Comparison of ENCODE assay signal across 8 cellular contexts in the genomic region with DNA sequence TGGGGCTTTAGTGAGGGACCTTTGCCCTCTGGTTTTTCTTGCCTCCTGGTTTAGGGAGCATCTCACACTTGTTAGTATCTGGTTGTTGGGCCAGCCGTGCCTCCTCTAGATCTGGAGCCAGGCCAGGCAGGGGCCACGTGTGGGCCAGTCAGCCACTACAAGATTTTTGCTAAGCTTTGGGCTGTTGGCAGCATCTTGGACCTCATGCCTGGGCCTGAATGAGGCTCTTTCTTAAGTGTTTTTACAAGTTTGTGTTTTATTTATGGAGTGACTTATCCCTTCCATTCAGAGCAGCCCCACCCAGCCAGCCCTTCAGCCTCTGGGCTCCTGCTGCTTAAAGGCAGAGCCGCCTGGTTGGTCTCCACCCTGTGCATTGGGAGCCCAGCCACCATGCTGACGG. TPM values are rescaled to one million over a fixed set of nuclear protein-coding genes. Genes with fewer than 3 reads are reported as not detected.
A peak's percentile ranks its signal among the peaks of the same experiment; 100 is the strongest.
DNase-seq lines count a peak whose midpoint lies in the region; ATAC-seq and TF ChIP-seq lines count a peak whose summit lies in the region.

No MANE protein-coding gene starts in this region.

- peaks cover 45% of the 10 kb centered on the region for H3K4me1 ChIP-seq in DND-41 (ENCODE audit: insufficient read depth, low read length)
- H3K4me1 ChIP-seq in psoas muscle = peaks cover 76% of the 10 kb centered on the region

- H3K36me3 ChIP-seq in DND-41 (ENCODE audit: insufficient read depth, low read length) (peaks cover 73% of the 10 kb centered on the region), psoas muscle (ENCODE audit: insufficient read depth in 1 of 2, low read depth in 1 of 2) (peaks cover 4 to 49% of the 10 kb centered on the region in 2 donors)

- in situ Hi-C loops in SK-MEL-5 (cut with HindIII; ENCODE audit: low pct_unique_long_range_greater_than_20kb, low sequenced_read_pairs) = no loop called here

- no peak overlapping the region for H3K4me3 ChIP-seq in DND-41 (ENCODE audit: low read depth in 1 of 2, low read length in 2 of 2)
- H3K4me3 ChIP-seq in psoas muscle = no peak overlapping the region

- intact Hi-C loops in psoas muscle (cut with DNase I) = no loop called here

- H3K27me3 ChIP-seq in DND-41 (ENCODE audit: insufficient read depth, low read length, poor library complexity) (no peaks in the 10 kb centered on the region), psoas muscle (ENCODE audit: insufficient read depth in 3 of 3, low read length in 2 of 3) (no peaks in the 10 kb centered on the region)

- H3K4me2 ChIP-seq in DND-41 (ENCODE audit: insufficient read depth, low read length) = peak overlapping the region; percentile 67; the same call in 1 of the 2 replicates

- no peak for DNase-seq in DND-41
- DNase-seq in SK-MEL-5 (ENCODE audit: low read depth, low spot score) = peak; percentile 51
- peak; percentile 95 for DNase-seq in epithelial cell of prostate (ENCODE audit: low read depth, low spot score)
- peak in 1 of 2 donors; percentile 44 for DNase-seq in psoas muscle
- no peak for DNase-seq in effector CD4-positive, alpha-beta T cell
- no peak for DNase-seq in HuH-7.5 (ENCODE audit: low spot score)

- WGBS in psoas muscle, 3 donors = 42 to 75% (median 52%) methylated on average over 4 of the region's 4 CpGs

- TF ChIP-seq CTCF in DND-41 (IDR thresholded peaks at IDR 0.05; ENCODE audit: borderline replicate concordance, extremely low read depth, low read length, poor library complexity, severe bottlenecking) (no peak), psoas muscle (IDR thresholded peaks at IDR 0.05) (no peak)

- no peak overlapping the region; the same call in 1 of the 2 replicates for H3K9ac ChIP-seq in DND-41 (ENCODE audit: low read depth, low read length)

- H3K79me2 ChIP-seq in DND-41 (ENCODE audit: insufficient read depth, low read length) = peaks cover 32% of the 10 kb centered on the region

- no peak overlapping the region for H2AFZ ChIP-seq in DND-41 (ENCODE audit: low read depth, low read length)

- H4K20me1 ChIP-seq in DND-41 (ENCODE audit: insufficient read depth, low read length) = peaks cover 22% of the 10 kb centered on the region; the same call in 1 of the 2 replicates

- no peak overlapping the region for H3K27ac ChIP-seq in DND-41 (ENCODE audit: low read length)
- peak overlapping the region; percentile 98 for H3K27ac ChIP-seq in epithelial cell of prostate
- H3K27ac ChIP-seq in psoas muscle = peak overlapping the region; percentile 92

- H3K9me3 ChIP-seq in DND-41 (ENCODE audit: insufficient read depth, low read length, severe bottlenecking) (no peaks in the 10 kb centered on the region), psoas muscle (no peaks in the 10 kb centered on the region)

- ATAC-seq in DND-41 (ENCODE audit: insufficient read depth, low read depth) (no peak), psoas muscle (no peak), HG03045 (IDR thresholded peaks at IDR 0.05; ENCODE audit: unreplicated experiment) (no peak), GM18867 (IDR thresholded peaks at IDR 0.05; ENCODE audit: unreplicated experiment) (no peak)

RNA-seq across cellular contexts. Expression of a gene that starts 1.6 kb away (rescaled TPM):
- total RNA-seq in SK-MEL-5 (2014; rRNA removed; shearing (Covaris generic)) = 30.7 and 32.8 TPM in 2 replicates
- polyA plus RNA-seq in SK-MEL-5 (2015; cell fraction: cytosol; rRNA removed) = 74.2 and 77.4 TPM in 2 replicates
- polyA plus RNA-seq in SK-MEL-5 (2015; cell fraction: nucleus; rRNA removed) = 3.7 and 12.8 TPM in 2 replicates
- 10 to 100 TPM; 21.4 to 30.6 (median 22.6) TPM for total RNA-seq in psoas muscle
- polyA plus RNA-seq in psoas muscle = 10 to 100 TPM; 10.9 to 78.1 (median 18.2) TPM

RNA-seq across cellular contexts. Expression of a gene that starts 28.1 kb away (rescaled TPM):
- total RNA-seq in SK-MEL-5 (2014; rRNA removed; shearing (Covaris generic)) = 4.6 and 5.0 TPM in 2 replicates
- polyA plus RNA-seq in SK-MEL-5 (2015; cell fraction: cytosol; rRNA removed) = 9.9 and 15.3 TPM in 2 replicates
- 163 and 186 TPM in 2 replicates for polyA plus RNA-seq in SK-MEL-5 (2015; cell fraction: nucleus; rRNA removed)
- 1 to 10 TPM; 3.5 to 7.0 (median 3.9) TPM for total RNA-seq in psoas muscle
- polyA plus RNA-seq in psoas muscle = 1 to 10 TPM; 3.9 to 6.8 (median 5.8) TPM

RNA-seq across cellular contexts. Expression of a gene that starts 39.5 kb away (rescaled TPM):
- not detected in 2 replicates for total RNA-seq in SK-MEL-5 (2014; rRNA removed; shearing (Covaris generic))
- polyA plus RNA-seq in SK-MEL-5 (2015; cell fraction: cytosol; rRNA removed) = not detected in 2 replicates
- not detected in 2 replicates for polyA plus RNA-seq in SK-MEL-5 (2015; cell fraction: nucleus; rRNA removed)
- 1 to 10 TPM; 2.1 to 4.2 (median 4.1) TPM for total RNA-seq in psoas muscle
- 1 to 10 TPM; 2.9 to 3.9 (median 3.6) TPM for polyA plus RNA-seq in psoas muscle

RNA-seq across cellular contexts. Expression of a gene that starts 44.3 kb away (rescaled TPM):
- total RNA-seq in SK-MEL-5 (2014; rRNA removed; shearing (Covaris generic)) = 12.3 and 13.5 TPM in 2 replicates
- 15.6 and 20.7 TPM in 2 replicates for polyA plus RNA-seq in SK-MEL-5 (2015; cell fraction: cytosol; rRNA removed)
- polyA plus RNA-seq in SK-MEL-5 (2015; cell fraction: nucleus; rRNA removed) = 76.6 and 82.4 TPM in 2 replicates
- total RNA-seq in psoas muscle = 10 to 100 TPM; 16.0 to 52.5 (median 41.1) TPM
- 10 to 100 TPM; 14.8 to 24.2 (median 18.0) TPM for polyA plus RNA-seq in psoas muscle

Comparison
In these comparisons a context has a peak if more than half of its experiments do, and no peak if none do; other contexts are left out.
1. DNase-seq: peak in SK-MEL-5 (single experiment) and epithelial cell of prostate (single experiment); none in DND-41 (single experiment), effector CD4-positive, alpha-beta T cell (single experiment) and HuH-7.5 (single experiment).